8 cellular contexts compared by ENCODE assay signal in genomic region chr6:29943053-29943966, GRCh38.
DNase-seq lines count a peak whose midpoint lies in the region; ATAC-seq and FAIRE-seq lines count a peak whose summit lies in the region.

No MANE protein-coding gene starts in this region.

- ATAC-seq in HG03103 (IDR thresholded peaks at IDR 0.05; ENCODE audit: low read depth, unreplicated experiment) (peak; percentile 14), HG03139 (IDR thresholded peaks at IDR 0.05; ENCODE audit: unreplicated experiment) (no peak), HG03159 (IDR thresholded peaks at IDR 0.05; ENCODE audit: unreplicated experiment) (no peak)

- H3K4me3 ChIP-seq in iPS-11a (ENCODE audit: low read depth, low read length), result peak overlapping the region; percentile 50

- DNase-seq in D341Med (ENCODE audit: low spot score) (peak; percentile 36), RCC 7860 (ENCODE audit: low spot score) (no peak)
- DNase-seq in activated naive CD4-positive, alpha-beta T cell treated with anti-CD3 and anti-CD28 coated beads, Interleukin-2, amount 50 U/mL, for 16 hours, result peak; percentile 25
- peak; percentile 33 for DNase-seq in stimulated activated CD4-positive, alpha-beta T cell treated with anti-CD3 and anti-CD28 coated beads, Interleukin-2, amount 100 ng/mL, for 4 hours (ENCODE audit: low read depth)

- FAIRE-seq in RCC 7860 (lab: Jason Lieb, UNC), result no peak
